18 cellular contexts compared by ENCODE assay signal in the genomic region with DNA sequence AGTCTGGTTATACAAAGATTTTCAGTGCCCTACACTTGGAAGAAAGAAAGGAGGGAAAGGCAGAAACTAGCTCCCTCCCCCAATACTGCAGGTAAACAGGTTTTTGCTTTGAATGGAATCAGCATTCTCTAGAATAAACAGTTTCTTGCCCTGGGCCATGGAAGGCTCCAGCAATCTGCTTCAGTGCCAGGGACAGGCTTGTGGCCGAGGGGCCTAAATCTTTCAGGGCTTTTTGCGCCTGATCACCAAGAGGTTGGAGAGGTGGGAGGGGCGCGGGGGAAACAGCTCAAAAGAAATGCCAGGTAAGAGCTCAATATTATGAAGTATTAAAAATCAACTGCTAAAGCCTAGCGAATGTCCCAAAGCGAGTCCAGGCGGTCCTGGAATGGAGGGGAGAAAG. TPM values are rescaled to one million over a fixed set of nuclear protein-coding genes. Genes with fewer than 3 reads are reported as not detected.
DNase-seq lines count a peak whose midpoint lies in the region; ATAC-seq and TF ChIP-seq lines count a peak whose summit lies in the region.
"Had no signal": no experiment of that assay in that cellular context is flagged by ENCODE, and none has a peak within 500 bp of the region (broad histone marks: within the 10 kb centered on the region; RNA-seq: fewer than 3 reads in every experiment).

No MANE protein-coding gene starts in this region.

- peak overlapping the region; percentile 22 for H3K4me3 Mint-ChIP-seq in activated CD8-positive, alpha-beta T cell treated with anti-CD3 and anti-CD28 coated beads, Interleukin-2, amount 10 ng/mL, durations not matched to agents 7 days and 5 days
- H3K4me3 Mint-ChIP-seq in activated CD8-positive, alpha-beta T cell treated with anti-CD3 and anti-CD28 coated beads for 36 hours, result no peak overlapping the region
- peak overlapping the region; percentile 37 for H3K4me3 Mint-ChIP-seq in endodermal cell
- H3K4me3 Mint-ChIP-seq in glutamatergic neuron (ENCODE audit: unreplicated experiment), result no peak overlapping the region

- peaks cover 100% of the 10 kb centered on the region for H3K27me3 ChIP-seq in endodermal cell (ENCODE audit: control insufficient read depth, insufficient read depth, low read length, poor library complexity, severe bottlenecking)
- peaks cover 73% of the 10 kb centered on the region for H3K27me3 ChIP-seq in suprapubic skin

- DNase-seq in activated CD8-positive, alpha-beta T cell treated with anti-CD3 and anti-CD28 coated beads, Interleukin-2, amount 10 ng/mL, durations not matched to agents 7 days and 5 days, result no peak
- no peak for DNase-seq in activated CD8-positive, alpha-beta T cell treated with anti-CD3 and anti-CD28 coated beads for 36 hours
- DNase-seq in endodermal cell (peak; percentile 75), left kidney (ENCODE audit: low read depth, low spot score) (peak; percentile 31), suprapubic skin (ENCODE audit: low spot score in 2 of 2) (no peak), glutamatergic neuron (no peak), left lobe of liver (ENCODE audit: low spot score) (no peak), dedifferentiated amniotic fluid mesenchymal stem cell (ENCODE audit: extremely low spot score) (no peak)
- DNase-seq: 8988T; KBM-7; NCI-H1048; NCI-H146; NCI-H2081 treated with DMSO at 0.1 percent for 48 hours; NCI-H2227 treated with DMSO at 0.1 percent for 48 hours; NCI-H69; NK-92 treated with Interleukin-12 subunit alpha and Interleukin-12 subunit beta, amount 100 ng/mL, for 24 hours had no signal

- TF ChIP-seq CTCF in activated CD8-positive, alpha-beta T cell treated with anti-CD3 and anti-CD28 coated beads for 36 hours (IDR thresholded peaks at IDR 0.05), result no peak
- no peak for TF ChIP-seq CTCF in endodermal cell (conservative IDR thresholded peaks at IDR 0.05)
- TF ChIP-seq CTCF in suprapubic skin (IDR thresholded peaks at IDR 0.05), result no peak
- TF ChIP-seq CTCF in glutamatergic neuron (IDR thresholded peaks at IDR 0.05; ENCODE audit: partially characterized antibody, unreplicated experiment), result no peak

- H3K4me1 Mint-ChIP-seq in activated CD8-positive, alpha-beta T cell treated with anti-CD3 and anti-CD28 coated beads, Interleukin-2, amount 10 ng/mL, durations not matched to agents 7 days and 5 days (ENCODE audit: low read depth), result no peaks in the 10 kb centered on the region
- no peaks in the 10 kb centered on the region for H3K4me1 Mint-ChIP-seq in activated CD8-positive, alpha-beta T cell treated with anti-CD3 and anti-CD28 coated beads for 36 hours (ENCODE audit: low read depth)
- H3K4me1 Mint-ChIP-seq in endodermal cell, result peaks cover 48% of the 10 kb centered on the region
- peaks cover 1% of the 10 kb centered on the region for H3K4me1 Mint-ChIP-seq in glutamatergic neuron (ENCODE audit: low read depth, unreplicated experiment)

- no peak overlapping the region for H3K27ac ChIP-seq in endodermal cell (ENCODE audit: low read depth, low read length)
- peak overlapping the region; percentile 75 for H3K27ac ChIP-seq in suprapubic skin
- H3K27ac ChIP-seq: BLaER1 had no signal

- no peak for ATAC-seq in activated CD8-positive, alpha-beta T cell treated with anti-CD3 and anti-CD28 coated beads, Interleukin-2, amount 10 ng/mL, durations not matched to agents 7 days and 5 days
- ATAC-seq in activated CD8-positive, alpha-beta T cell treated with anti-CD3 and anti-CD28 coated beads for 36 hours, result no peak
- no peak for ATAC-seq in left lobe of liver
- ATAC-seq: HCT116 had no signal

- H3K36me3 ChIP-seq in endodermal cell (ENCODE audit: control insufficient read depth, insufficient read depth, low read length) (no peaks in the 10 kb centered on the region), suprapubic skin (no peaks in the 10 kb centered on the region)
- H3K36me3 ChIP-seq: BLaER1 had no signal

- intact Hi-C loops in activated CD8-positive, alpha-beta T cell treated with anti-CD3 and anti-CD28 coated beads for 36 hours (cut with micrococcal nuclease), result loop anchor here (10.0 kb wide), 1 partner anchor 128 kb away; the partner anchor contains the start of gene TFAP2D

- H3K4me3 ChIP-seq in endodermal cell (ENCODE audit: low read length) (peak overlapping the region; percentile 22), suprapubic skin (peak overlapping the region; percentile 29)
- H3K4me3 ChIP-seq: BLaER1 had no signal

- 0 to 4% methylated on average over 1 to 7 of the region's 7 CpGs for WGBS in endodermal cell (ENCODE audit: insufficient coverage in 1 of 2, insufficient read length in 1 of 2), 2 experiments
- 17% methylated on average over 7 of the region's 7 CpGs for WGBS in suprapubic skin

- H3K4me1 ChIP-seq in endodermal cell (ENCODE audit: control insufficient read depth, insufficient read depth, low read length) (no peaks in the 10 kb centered on the region), suprapubic skin (peaks cover 40% of the 10 kb centered on the region)

- CTCF ChIA-PET in activated CD8-positive, alpha-beta T cell treated with anti-CD3 and anti-CD28 coated beads, Interleukin-2, amount 10 ng/mL, durations not matched to agents 7 days and 5 days (lab: Charles Lee), result interaction anchor here (1.3 kb wide), 1 partner anchor 27 kb away, joined by 3 read pairs; no protein-coding TSS in a partner anchor
- CTCF ChIA-PET in activated CD8-positive, alpha-beta T cell treated with anti-CD3 and anti-CD28 coated beads for 36 hours (lab: Charles Lee), result interaction anchor here (2.8 kb wide), 1 partner anchor 12 kb away, joined by 7 read pairs; no protein-coding TSS in a partner anchor

- H3K9ac ChIP-seq in endodermal cell (ENCODE audit: extremely low read depth, low read length, poor library complexity, severe bottlenecking), result no peak overlapping the region
- H3K9ac ChIP-seq: BLaER1 had no signal

- H3K9me3 Mint-ChIP-seq in activated CD8-positive, alpha-beta T cell treated with anti-CD3 and anti-CD28 coated beads, Interleukin-2, amount 10 ng/mL, durations not matched to agents 7 days and 5 days (ENCODE audit: insufficient read depth), result no peaks in the 10 kb centered on the region
- no peaks in the 10 kb centered on the region for H3K9me3 Mint-ChIP-seq in activated CD8-positive, alpha-beta T cell treated with anti-CD3 and anti-CD28 coated beads for 36 hours
- H3K9me3 Mint-ChIP-seq in endodermal cell, result no peaks in the 10 kb centered on the region
- peaks cover 12% of the 10 kb centered on the region for H3K9me3 Mint-ChIP-seq in glutamatergic neuron (ENCODE audit: unreplicated experiment)

- TF ChIP-seq EP300 in suprapubic skin (IDR thresholded peaks at IDR 0.05), result no peak

- H3K27me3 Mint-ChIP-seq in activated CD8-positive, alpha-beta T cell treated with anti-CD3 and anti-CD28 coated beads, Interleukin-2, amount 10 ng/mL, durations not matched to agents 7 days and 5 days (ENCODE audit: low read depth), result peaks cover 80% of the 10 kb centered on the region
- H3K27me3 Mint-ChIP-seq in activated CD8-positive, alpha-beta T cell treated with anti-CD3 and anti-CD28 coated beads for 36 hours, result peaks cover 72% of the 10 kb centered on the region
- H3K27me3 Mint-ChIP-seq in endodermal cell (ENCODE audit: insufficient read depth), result peaks cover 99% of the 10 kb centered on the region
- H3K27me3 Mint-ChIP-seq in glutamatergic neuron (ENCODE audit: unreplicated experiment), result peaks cover 48% of the 10 kb centered on the region

- POLR2A ChIA-PET in activated CD8-positive, alpha-beta T cell treated with anti-CD3 and anti-CD28 coated beads, Interleukin-2, amount 10 ng/mL, durations not matched to agents 7 days and 5 days (lab: Charles Lee), result no interaction called here
- POLR2A ChIA-PET in activated CD8-positive, alpha-beta T cell treated with anti-CD3 and anti-CD28 coated beads for 36 hours (lab: Charles Lee), result no interaction called here

- H3K36me3 Mint-ChIP-seq in activated CD8-positive, alpha-beta T cell treated with anti-CD3 and anti-CD28 coated beads, Interleukin-2, amount 10 ng/mL, durations not matched to agents 7 days and 5 days (ENCODE audit: low read depth), result no peaks in the 10 kb centered on the region
- no peaks in the 10 kb centered on the region for H3K36me3 Mint-ChIP-seq in activated CD8-positive, alpha-beta T cell treated with anti-CD3 and anti-CD28 coated beads for 36 hours (ENCODE audit: low read depth)
- no peaks in the 10 kb centered on the region for H3K36me3 Mint-ChIP-seq in endodermal cell (ENCODE audit: low read depth)
- H3K36me3 Mint-ChIP-seq in glutamatergic neuron (ENCODE audit: unreplicated experiment), result no peaks in the 10 kb centered on the region

- no peak overlapping the region for H3K27ac Mint-ChIP-seq in activated CD8-positive, alpha-beta T cell treated with anti-CD3 and anti-CD28 coated beads, Interleukin-2, amount 10 ng/mL, durations not matched to agents 7 days and 5 days
- H3K27ac Mint-ChIP-seq in activated CD8-positive, alpha-beta T cell treated with anti-CD3 and anti-CD28 coated beads for 36 hours, result no peak overlapping the region
- H3K27ac Mint-ChIP-seq in endodermal cell, result no peak overlapping the region
- H3K27ac Mint-ChIP-seq in glutamatergic neuron (ENCODE audit: unreplicated experiment), result no peak overlapping the region

- TF ChIP-seq POLR2A in suprapubic skin (IDR thresholded peaks at IDR 0.05), result no peak

- H3K9me3 ChIP-seq in endodermal cell (ENCODE audit: control insufficient read depth, low read length) (no peaks in the 10 kb centered on the region), suprapubic skin (no peaks in the 10 kb centered on the region)

RNA-seq across cellular contexts. Expression of gene TFAP2B, which starts 23.8 kb away (rescaled TPM):
- not detected for total RNA-seq in activated CD8-positive, alpha-beta T cell treated with anti-CD3 and anti-CD28 coated beads, Interleukin-2, amount 10 ng/mL, durations not matched to agents 7 days and 5 days
- not detected for total RNA-seq in activated CD8-positive, alpha-beta T cell treated with anti-CD3 and anti-CD28 coated beads for 36 hours
- total RNA-seq in endodermal cell (not detected), suprapubic skin (1 to 10 TPM; 4.3 to 9.0 (median 8.2) TPM), glutamatergic neuron (ENCODE audit: unreplicated experiment) (not detected), left lobe of liver (not detected)
- polyA plus RNA-seq in endodermal cell (2013, experiment 1 of 2), result 42.1 TPM
- 36.6 TPM for polyA plus RNA-seq in endodermal cell (2013, experiment 2 of 2)

Comparison
In these comparisons a context has a peak if more than half of its experiments do, and no peak if none do; other contexts are left out.
1. H3K4me3 Mint-ChIP-seq: peak in activated CD8-positive, alpha-beta T cell treated with anti-CD3 and anti-CD28 coated beads, Interleukin-2, amount 10 ng/mL, durations not matched to agents 7 days and 5 days (single experiment) and endodermal cell (single experiment); none in activated CD8-positive, alpha-beta T cell treated with anti-CD3 and anti-CD28 coated beads for 36 hours (single experiment) and glutamatergic neuron (single experiment).
2. DNase-seq: peak in endodermal cell (single experiment) and left kidney (single experiment); none in activated CD8-positive, alpha-beta T cell treated with anti-CD3 and anti-CD28 coated beads, Interleukin-2, amount 10 ng/mL, durations not matched to agents 7 days and 5 days (single experiment), activated CD8-positive, alpha-beta T cell treated with anti-CD3 and anti-CD28 coated beads for 36 hours (single experiment), suprapubic skin (0 of 2), glutamatergic neuron (single experiment), left lobe of liver (single experiment) and dedifferentiated amniotic fluid mesenchymal stem cell (single experiment).